17 cellular contexts compared by ENCODE assay signal in genomic region chr2:127392133-127392827, GRCh38. TPM values are rescaled to one million over a fixed set of nuclear protein-coding genes. Genes with fewer than 3 reads are reported as not detected.
DNase-seq lines count a peak whose midpoint lies in the region; ATAC-seq and TF ChIP-seq lines count a peak whose summit lies in the region.
"Had no signal": no experiment of that assay in that cellular context is flagged by ENCODE, and none has a peak within 500 bp of the region (broad histone marks: within the 10 kb centered on the region; RNA-seq: fewer than 3 reads in every experiment).

No MANE protein-coding gene starts in this region.

- peaks cover 4% of the 10 kb centered on the region for H3K36me3 Mint-ChIP-seq in activated T-helper 1 cell treated with anti-CD3 and anti-CD28 coated beads, Interleukin-12 subunit alpha, Interleukin-12 subunit beta, Interleukin-2, Interleukin-4 antibody, amounts not matched to agents 30 ng/mL and 10 ng/mL and 1 ng/mL, durations not matched to agents 14 hours and 24 hours and 36 hours (ENCODE audit: low read depth)
- H3K36me3 Mint-ChIP-seq in memory B cell: peaks cover 9% of the 10 kb centered on the region

- intact Hi-C loops in activated T-helper 1 cell treated with anti-CD3 and anti-CD28 coated beads, Interleukin-12 subunit alpha, Interleukin-12 subunit beta, Interleukin-2, Interleukin-4 antibody, amounts not matched to agents 30 ng/mL and 10 ng/mL and 1 ng/mL, durations not matched to agents 14 hours and 24 hours and 36 hours (cut with micrococcal nuclease): no loop called here
- intact Hi-C loops in lower leg skin (cut with DNase I; ENCODE audit: low total_unique reads): no loop called here

- H3K36me3 ChIP-seq in ACC112 (ENCODE audit: insufficient read depth, low read length): peaks cover 3% of the 10 kb centered on the region; the same call in 1 of the 2 replicates
- H3K36me3 ChIP-seq in effector memory CD4-positive, alpha-beta T cell (ENCODE audit: control insufficient read depth, insufficient read depth, low read length): no peaks in the 10 kb centered on the region

- H3K79me2 ChIP-seq in ACC112 (ENCODE audit: control insufficient read depth, insufficient read depth, low read length, unreplicated experiment): peaks cover 3% of the 10 kb centered on the region
- H3K79me2 ChIP-seq: parathyroid adenoma had no signal

- peak; percentile 36 for DNase-seq in GDM1 (lab: John Stamatoyannopoulos, UW)
- no peak for DNase-seq in activated T-helper 1 cell treated with anti-CD3 and anti-CD28 coated beads, Interleukin-12 subunit alpha, Interleukin-12 subunit beta, Interleukin-2, Interleukin-4 antibody, amounts not matched to agents 30 ng/mL and 10 ng/mL and 1 ng/mL, durations not matched to agents 14 hours and 24 hours and 36 hours (ENCODE audit: low spot score)
- no peak for DNase-seq in memory B cell (ENCODE audit: low spot score in 2 of 2)
- DNase-seq in lower leg skin (ENCODE audit: low spot score in 2 of 2): no peak
- no peak for DNase-seq in effector memory CD4-positive, alpha-beta T cell
- no peak for DNase-seq in cerebellum (ENCODE audit: low spot score)
- DNase-seq: activated CD4-positive, alpha-beta T cell treated with anti-CD3 and anti-CD28 coated beads for 48 hours; midbrain; NCI-H2029; NCI-H69; T-helper 2 cell had no signal

- H3K4me1 Mint-ChIP-seq in activated T-helper 1 cell treated with anti-CD3 and anti-CD28 coated beads, Interleukin-12 subunit alpha, Interleukin-12 subunit beta, Interleukin-2, Interleukin-4 antibody, amounts not matched to agents 30 ng/mL and 10 ng/mL and 1 ng/mL, durations not matched to agents 14 hours and 24 hours and 36 hours (ENCODE audit: low read depth): peaks cover 48% of the 10 kb centered on the region
- peaks cover 32% of the 10 kb centered on the region for H3K4me1 Mint-ChIP-seq in memory B cell

- peak overlapping the region; percentile 61 for H3K27ac Mint-ChIP-seq in activated T-helper 1 cell treated with anti-CD3 and anti-CD28 coated beads, Interleukin-12 subunit alpha, Interleukin-12 subunit beta, Interleukin-2, Interleukin-4 antibody, amounts not matched to agents 30 ng/mL and 10 ng/mL and 1 ng/mL, durations not matched to agents 14 hours and 24 hours and 36 hours
- peak overlapping the region; percentile 99 for H3K27ac Mint-ChIP-seq in memory B cell

- H3K4me3 ChIP-seq in ACC112 (ENCODE audit: low read depth, low read length): no peak overlapping the region
- no peak overlapping the region for H3K4me3 ChIP-seq in lower leg skin (ENCODE audit: low read depth, poor library complexity, severe bottlenecking)
- no peak overlapping the region for H3K4me3 ChIP-seq in effector memory CD4-positive, alpha-beta T cell (ENCODE audit: insufficient read depth, low read depth, low read length, poor library complexity, severe bottlenecking)

- H3K27me3 Mint-ChIP-seq in activated T-helper 1 cell treated with anti-CD3 and anti-CD28 coated beads, Interleukin-12 subunit alpha, Interleukin-12 subunit beta, Interleukin-2, Interleukin-4 antibody, amounts not matched to agents 30 ng/mL and 10 ng/mL and 1 ng/mL, durations not matched to agents 14 hours and 24 hours and 36 hours (ENCODE audit: insufficient read depth): no peaks in the 10 kb centered on the region
- no peaks in the 10 kb centered on the region for H3K27me3 Mint-ChIP-seq in memory B cell

- H3K4me3 Mint-ChIP-seq in activated T-helper 1 cell treated with anti-CD3 and anti-CD28 coated beads, Interleukin-12 subunit alpha, Interleukin-12 subunit beta, Interleukin-2, Interleukin-4 antibody, amounts not matched to agents 30 ng/mL and 10 ng/mL and 1 ng/mL, durations not matched to agents 14 hours and 24 hours and 36 hours: no peak overlapping the region
- H3K4me3 Mint-ChIP-seq in memory B cell: no peak overlapping the region

- H3K27ac ChIP-seq in ACC112 (ENCODE audit: low read depth, low read length): peak overlapping the region; percentile 72
- no peak overlapping the region for H3K27ac ChIP-seq in effector memory CD4-positive, alpha-beta T cell (ENCODE audit: insufficient read depth, low read length, poor library complexity, severe bottlenecking)
- H3K27ac ChIP-seq: parathyroid adenoma, RWPE1 had no signal

- no peak for TF ChIP-seq POLR2A in lower leg skin (IDR thresholded peaks at IDR 0.05)

- H2AFZ ChIP-seq in ACC112 (ENCODE audit: low read length, unreplicated experiment): peak overlapping the region; percentile 6
- H2AFZ ChIP-seq: parathyroid adenoma had no signal

- 80 to 83% methylated on average over 2 of the region's 2 CpGs for WGBS in lower leg skin, 2 donors

- ATAC-seq in memory B cell (ENCODE audit: low read depth): no peak
- ATAC-seq in HG03439 (IDR thresholded peaks at IDR 0.05; ENCODE audit: unreplicated experiment): no peak

- peaks cover 24% of the 10 kb centered on the region for H3K4me1 ChIP-seq in ACC112 (ENCODE audit: control insufficient read depth, insufficient read depth, low read length, unreplicated experiment)
- H3K4me1 ChIP-seq in effector memory CD4-positive, alpha-beta T cell (ENCODE audit: control insufficient read depth, insufficient read depth, low read length, poor library complexity, severe bottlenecking): peaks cover 15% of the 10 kb centered on the region

- TF ChIP-seq CTCF in lower leg skin (IDR thresholded peaks at IDR 0.05): no peak

- H3K9me3 ChIP-seq in effector memory CD4-positive, alpha-beta T cell (ENCODE audit: control insufficient read depth, low read length): no peaks in the 10 kb centered on the region

- H3K9me3 Mint-ChIP-seq in activated T-helper 1 cell treated with anti-CD3 and anti-CD28 coated beads, Interleukin-12 subunit alpha, Interleukin-12 subunit beta, Interleukin-2, Interleukin-4 antibody, amounts not matched to agents 30 ng/mL and 10 ng/mL and 1 ng/mL, durations not matched to agents 14 hours and 24 hours and 36 hours: peaks cover 8% of the 10 kb centered on the region
- no peaks in the 10 kb centered on the region for H3K9me3 Mint-ChIP-seq in memory B cell

- H3K27me3 ChIP-seq in ACC112 (ENCODE audit: insufficient read depth, low read length): no peaks in the 10 kb centered on the region
- no peaks in the 10 kb centered on the region for H3K27me3 ChIP-seq in effector memory CD4-positive, alpha-beta T cell (replicated peaks; ENCODE audit: control insufficient read depth, insufficient read depth, low read length, poor library complexity, severe bottlenecking)

RNA-seq across cellular contexts. Expression of gene MAP3K2, which starts 4.5 kb away (rescaled TPM):
- total RNA-seq in activated T-helper 1 cell treated with anti-CD3 and anti-CD28 coated beads, Interleukin-12 subunit alpha, Interleukin-12 subunit beta, Interleukin-2, Interleukin-4 antibody, amounts not matched to agents 30 ng/mL and 10 ng/mL and 1 ng/mL, durations not matched to agents 14 hours and 24 hours and 36 hours: 64.1 and 66.1 TPM in 2 replicates
- 10 to 100 TPM; 58.9 to 68.5 (median 63.0) TPM for total RNA-seq in lower leg skin
- total RNA-seq in cerebellum: 49.9 TPM

RNA-seq across cellular contexts. Expression of gene PROC, which starts 25.9 kb away (rescaled TPM):
- 0.29 TPM in 2 replicates for total RNA-seq in activated T-helper 1 cell treated with anti-CD3 and anti-CD28 coated beads, Interleukin-12 subunit alpha, Interleukin-12 subunit beta, Interleukin-2, Interleukin-4 antibody, amounts not matched to agents 30 ng/mL and 10 ng/mL and 1 ng/mL, durations not matched to agents 14 hours and 24 hours and 36 hours
- total RNA-seq in lower leg skin (not detected), cerebellum (0.18 TPM)
- total RNA-seq: cardiac septum, endothelial cell of umbilical vein had no signal
